ENCODE assay signal across 21 cellular contexts in genomic region chr20:40681684-40682083, GRCh38. TPM values are rescaled to one million over a fixed set of nuclear protein-coding genes. Genes with fewer than 3 reads are reported as not detected.
DNase-seq lines count a peak whose midpoint lies in the region; ATAC-seq and TF ChIP-seq lines count a peak whose summit lies in the region.
"Had no signal": no experiment of that assay in that cellular context is flagged by ENCODE, and none has a peak within 500 bp of the region (broad histone marks: within the 10 kb centered on the region; RNA-seq: fewer than 3 reads in every experiment).

No MANE protein-coding gene starts in this region.

- H3K79me2 ChIP-seq in smooth muscle cell (ENCODE audit: low read depth) = peaks cover 16% of the 10 kb centered on the region

- H3K27me3 ChIP-seq in right atrium auricular region (no peaks in the 10 kb centered on the region), lower lobe of right lung (ENCODE audit: low read depth) (peaks cover 8% of the 10 kb centered on the region), smooth muscle cell (ENCODE audit: low read depth) (peaks cover 21% of the 10 kb centered on the region)

- H3K4me3 ChIP-seq in right atrium auricular region (no peak overlapping the region), lower lobe of right lung (no peak overlapping the region), smooth muscle cell (no peak overlapping the region)
- H3K4me3 ChIP-seq: GM23248 had no signal

- no peak for ATAC-seq in left cardiac atrium
- no peak for ATAC-seq in lower lobe of right lung
- no peak for ATAC-seq in HG03175 (IDR thresholded peaks at IDR 0.05; ENCODE audit: unreplicated experiment)

- H3K36me3 ChIP-seq in right atrium auricular region (no peaks in the 10 kb centered on the region), lower lobe of right lung (peaks cover 4% of the 10 kb centered on the region), smooth muscle cell (ENCODE audit: low read depth) (no peaks in the 10 kb centered on the region)

- 77% methylated on average over 13 of the region's 13 CpGs for WGBS in smooth muscle cell (ENCODE audit: low lambda C conversion rate)

- TF ChIP-seq CTCF in right atrium auricular region (IDR thresholded peaks at IDR 0.05) (no peak), lower lobe of right lung (IDR thresholded peaks at IDR 0.05) (no peak), smooth muscle cell (IDR thresholded peaks at IDR 0.05; ENCODE audit: borderline replicate concordance, insufficient read depth, poor library complexity, severe bottlenecking) (no peak)

- peak overlapping the region; percentile 90 for H3K4me2 ChIP-seq in smooth muscle cell
- H3K4me2 ChIP-seq: KMS-11 had no signal

- H3K9me3 ChIP-seq in right atrium auricular region (no peaks in the 10 kb centered on the region), lower lobe of right lung (no peaks in the 10 kb centered on the region), smooth muscle cell (replicated peaks; ENCODE audit: low read depth) (no peaks in the 10 kb centered on the region)

- H3K27ac ChIP-seq in right atrium auricular region = peak overlapping the region; percentile 70 to 75
- peak overlapping the region; percentile 76 for H3K27ac ChIP-seq in lower lobe of right lung
- no peak overlapping the region for H3K27ac ChIP-seq in smooth muscle cell (ENCODE audit: low read depth)
- H3K27ac ChIP-seq: KMS-11 had no signal

- H3K4me1 ChIP-seq in right atrium auricular region (peaks cover 0 to 28% of the 10 kb centered on the region in 2 donors), lower lobe of right lung (peaks cover 64% of the 10 kb centered on the region), smooth muscle cell (ENCODE audit: low read depth) (peaks cover 12% of the 10 kb centered on the region)

- H2AFZ ChIP-seq in smooth muscle cell (ENCODE audit: low read depth) = no peak overlapping the region

- peaks cover 22% of the 10 kb centered on the region for H4K20me1 ChIP-seq in smooth muscle cell (ENCODE audit: low read depth)

- intact Hi-C loops in left cardiac atrium (cut with DNase I) = loop anchor here in 1 of 2 donors (10.0 kb wide), 1 partner anchor 1417 kb away; no protein-coding TSS in a partner anchor
- intact Hi-C loops in lower lobe of right lung (cut with DNase I) = no loop called here
- intact Hi-C loops in head of caudate nucleus (cut with DNase I) = loop anchor here (10.0 kb wide), 2 partner anchors 97 to 517 kb away; no protein-coding TSS in a partner anchor

- DNase-seq in right atrium auricular region (ENCODE audit: low spot score) (no peak), left cardiac atrium (no peak), lower lobe of right lung (no peak), smooth muscle cell (lab: John Stamatoyannopoulos, UW; ENCODE audit: unreplicated experiment) (no peak), C1 segment of cervical spinal cord (lab: John Stamatoyannopoulos, UW) (no peak), head of caudate nucleus (no peak), hippocampal formation (lab: John Stamatoyannopoulos, UW) (no peak)
- DNase-seq: 8988T; CD4-positive, CD25-positive, alpha-beta regulatory T cell; COR-L47; DMS 273 treated with DMSO at 0.1 percent for 48 hours; DND-41; NCI-H1694 treated with DMSO at 0.1 percent for 48 hours; NCI-H2107; NCI-H2227 treated with DMSO at 0.1 percent for 48 hours; NCI-H510A treated with DMSO at 0.1 percent for 48 hours; NCI-H774; OCI-M1 had no signal

- no peak overlapping the region for H3K9ac ChIP-seq in smooth muscle cell (ENCODE audit: low read depth)
- H3K9ac ChIP-seq: KMS-11 had no signal

- peaks cover 3% of the 10 kb centered on the region for H3F3A ChIP-seq in smooth muscle cell (ENCODE audit: low read depth)

RNA-seq across cellular contexts. Expression of gene MAFB, which starts 7.4 kb away (rescaled TPM):
- 10 to 100 TPM; 14.2 to 31.7 TPM for total RNA-seq in right atrium auricular region
- total RNA-seq in left cardiac atrium = 10 to 100 TPM; 24.8 to 32.5 TPM
- 63.3 TPM for total RNA-seq in lower lobe of right lung
- 15.7 and 16.3 TPM in 2 replicates for total RNA-seq in smooth muscle cell
- 14.4 and 24.0 TPM in 2 replicates for polyA plus RNA-seq in smooth muscle cell
- total RNA-seq: CD4-positive, CD25-positive, alpha-beta regulatory T cell had no signal
